In the genomic region with DNA sequence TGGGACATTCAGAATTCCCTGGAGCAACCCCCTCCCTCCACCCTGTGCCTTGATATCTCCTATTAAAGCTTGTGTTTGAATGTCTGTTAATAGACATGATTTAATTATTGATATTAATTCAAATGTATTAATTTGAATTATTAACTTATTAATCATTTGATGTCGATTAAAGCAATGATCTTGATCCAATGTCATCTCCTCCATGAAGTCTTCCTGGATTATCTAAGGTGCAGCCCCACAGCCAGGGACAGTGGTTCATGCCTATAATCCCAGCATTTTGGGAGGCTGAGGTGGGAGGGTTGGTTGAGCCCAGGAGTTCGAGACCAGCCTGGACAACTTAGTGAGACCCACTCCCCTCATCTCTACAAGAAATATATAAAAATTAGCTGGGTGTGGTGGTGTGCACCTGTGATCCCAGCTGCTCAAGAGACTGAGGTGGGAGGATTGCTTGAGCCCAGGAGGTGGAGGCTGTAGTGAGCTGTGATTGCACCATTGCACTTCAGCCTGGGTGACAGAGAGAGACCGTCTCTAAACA, we compare ENCODE assay signal across 15 cellular contexts. TPM values are rescaled to one million over a fixed set of nuclear protein-coding genes. Genes with fewer than 3 reads are reported as not detected.
DNase-seq lines count a peak whose midpoint lies in the region; ATAC-seq, FAIRE-seq and TF ChIP-seq lines count a peak whose summit lies in the region.
"Had no signal": no experiment of that assay in that cellular context is flagged by ENCODE, and none has a peak within 500 bp of the region (broad histone marks: within the 10 kb centered on the region; RNA-seq: fewer than 3 reads in every experiment).

No MANE protein-coding gene starts in this region.

- in situ Hi-C loops in gastrocnemius medialis (cut with MboI; ENCODE audit: low sequenced_read_pairs in 4 of 4): loop anchor here in 3 of 4 donors (5.0 to 10.0 kb wide), 2 partner anchors 54 to 69 kb away; no protein-coding TSS in a partner anchor

- TF ChIP-seq CTCF in A549 (IDR thresholded peaks at IDR 0.05) (no peak), Caco-2 (IDR thresholded peaks at IDR 0.05; ENCODE audit: insufficient read depth in 1 of 2, low read depth in 1 of 2, low read length in 1 of 2, severe bottlenecking in 1 of 2, unreplicated experiment in 1 of 2) (no peak), gastrocnemius medialis (IDR thresholded peaks at IDR 0.05 in 4 of 5, conservative IDR thresholded peaks at IDR 0.05 in 1 of 5) (no peak), WERI-Rb-1 (IDR thresholded peaks at IDR 0.05; ENCODE audit: low read depth, low read length) (no peak)

- BruUV-seq in Caco-2 (replicated peaks; lab: Mats Ljungman, UMichigan): no TSS peak

- POLR2A ChIA-PET in A549 (lab: Yijun Ruan, JAX) (no interaction called here), Caco-2 (lab: Charles Lee) (no interaction called here)

- H3K36me3 Mint-ChIP-seq in Caco-2 (ENCODE audit: insufficient read depth, unreplicated experiment): peaks cover 14% of the 10 kb centered on the region
- H3K36me3 Mint-ChIP-seq in activated T-helper 1 cell treated with anti-CD3 and anti-CD28 coated beads, Interleukin-12 subunit alpha, Interleukin-12 subunit beta, Interleukin-2, Interleukin-4 antibody, amounts not matched to agents 30 ng/mL and 10 ng/mL and 1 ng/mL, durations not matched to agents 14 hours and 24 hours and 36 hours (ENCODE audit: low read depth): peaks cover 3% of the 10 kb centered on the region

- H3K27ac Mint-ChIP-seq in Caco-2 (ENCODE audit: unreplicated experiment): no peak overlapping the region
- no peak overlapping the region for H3K27ac Mint-ChIP-seq in activated T-helper 1 cell treated with anti-CD3 and anti-CD28 coated beads, Interleukin-12 subunit alpha, Interleukin-12 subunit beta, Interleukin-2, Interleukin-4 antibody, amounts not matched to agents 30 ng/mL and 10 ng/mL and 1 ng/mL, durations not matched to agents 14 hours and 24 hours and 36 hours
- H3K27ac Mint-ChIP-seq: CD4-positive, CD25-positive, alpha-beta regulatory T cell had no signal

- no peaks in the 10 kb centered on the region for H3K9me3 ChIP-seq in A549
- no peaks in the 10 kb centered on the region for H3K9me3 ChIP-seq in Caco-2
- no peaks in the 10 kb centered on the region for H3K9me3 ChIP-seq in esophagus (ENCODE audit: control insufficient read depth in 2 of 2, insufficient read depth in 1 of 2, low read depth in 1 of 2, low read length in 1 of 2)
- H3K9me3 ChIP-seq in gastrocnemius medialis: no peaks in the 10 kb centered on the region
- H3K9me3 ChIP-seq in WERI-Rb-1 (ENCODE audit: severe bottlenecking): no peaks in the 10 kb centered on the region
- H3K9me3 ChIP-seq: SJCRH30 had no signal

- peak overlapping the region; percentile 38 for H3K4me3 Mint-ChIP-seq in Caco-2 (ENCODE audit: unreplicated experiment)
- no peak overlapping the region for H3K4me3 Mint-ChIP-seq in activated T-helper 1 cell treated with anti-CD3 and anti-CD28 coated beads, Interleukin-12 subunit alpha, Interleukin-12 subunit beta, Interleukin-2, Interleukin-4 antibody, amounts not matched to agents 30 ng/mL and 10 ng/mL and 1 ng/mL, durations not matched to agents 14 hours and 24 hours and 36 hours
- H3K4me3 Mint-ChIP-seq: CD4-positive, CD25-positive, alpha-beta regulatory T cell had no signal

- no peak for DNase-seq in A549 (ENCODE audit: low read depth in 1 of 2, low spot score in 1 of 2)
- DNase-seq in Caco-2: no peak
- no peak for DNase-seq in gastrocnemius medialis
- DNase-seq in NCI-H526 treated with DMSO at 0.1 percent for 48 hours (lab: John Stamatoyannopoulos, UW): no peak
- no peak for DNase-seq in WERI-Rb-1
- DNase-seq in activated T-helper 1 cell treated with anti-CD3 and anti-CD28 coated beads, Interleukin-12 subunit alpha, Interleukin-12 subunit beta, Interleukin-2, Interleukin-4 antibody, amounts not matched to agents 30 ng/mL and 10 ng/mL and 1 ng/mL, durations not matched to agents 14 hours and 24 hours and 36 hours (ENCODE audit: low spot score): no peak
- DNase-seq: CD4-positive, CD25-positive, alpha-beta regulatory T cell; EL; Karpas-422; MM.1S; NCI-H1092 treated with DMSO at 0.1 percent for 48 hours; NCI-H1694; NCI-H524; SJCRH30 had no signal

- no peak overlapping the region for H3K27ac ChIP-seq in A549
- H3K27ac ChIP-seq in esophagus (ENCODE audit: low read depth in 2 of 2, low read length in 1 of 2): peak overlapping the region; percentile 85 to 94
- H3K27ac ChIP-seq in gastrocnemius medialis: peak overlapping the region; percentile 91 to 100 (median 94)
- H3K27ac ChIP-seq in WERI-Rb-1: no peak overlapping the region
- H3K27ac ChIP-seq: SJCRH30 had no signal

- H3K9me3 Mint-ChIP-seq in Caco-2 (ENCODE audit: unreplicated experiment): no peaks in the 10 kb centered on the region
- H3K9me3 Mint-ChIP-seq in activated T-helper 1 cell treated with anti-CD3 and anti-CD28 coated beads, Interleukin-12 subunit alpha, Interleukin-12 subunit beta, Interleukin-2, Interleukin-4 antibody, amounts not matched to agents 30 ng/mL and 10 ng/mL and 1 ng/mL, durations not matched to agents 14 hours and 24 hours and 36 hours: no peaks in the 10 kb centered on the region
- H3K9me3 Mint-ChIP-seq: CD4-positive, CD25-positive, alpha-beta regulatory T cell had no signal

- WGBS in A549 (ENCODE audit: missing lambda C conversion rate): 43% methylated on average over 3 of the region's 3 CpGs
- 61 to 69% methylated on average over 3 of the region's 3 CpGs for WGBS in esophagus, 2 donors

- no peak overlapping the region for H3K4me2 ChIP-seq in A549

- H3K36me3 ChIP-seq in Caco-2 (ENCODE audit: control insufficient read depth, insufficient read depth, low read length): no peaks in the 10 kb centered on the region; the same call in 1 of the 2 replicates
- peaks cover 4 to 6% of the 10 kb centered on the region in 2 donors for H3K36me3 ChIP-seq in esophagus (ENCODE audit: control insufficient read depth in 2 of 2, insufficient read depth in 2 of 2, low read length in 1 of 2)
- no peaks in the 10 kb centered on the region for H3K36me3 ChIP-seq in gastrocnemius medialis
- H3K36me3 ChIP-seq in WERI-Rb-1: peaks cover 19% of the 10 kb centered on the region

- no peaks in the 10 kb centered on the region for H3K27me3 Mint-ChIP-seq in Caco-2 (ENCODE audit: insufficient read depth, unreplicated experiment)
- no peaks in the 10 kb centered on the region for H3K27me3 Mint-ChIP-seq in activated T-helper 1 cell treated with anti-CD3 and anti-CD28 coated beads, Interleukin-12 subunit alpha, Interleukin-12 subunit beta, Interleukin-2, Interleukin-4 antibody, amounts not matched to agents 30 ng/mL and 10 ng/mL and 1 ng/mL, durations not matched to agents 14 hours and 24 hours and 36 hours (ENCODE audit: insufficient read depth)
- H3K27me3 Mint-ChIP-seq: CD4-positive, CD25-positive, alpha-beta regulatory T cell had no signal

- CTCF ChIA-PET in A549 (lab: Yijun Ruan, JAX) (interaction anchor here (0.6 to 13.7 kb wide), 7 partner anchors 8 to 225 kb away, joined by 3 to 240 read pairs (median 4); a partner anchor contains a TSS), Caco-2 (lab: Charles Lee) (interaction anchor here (0.6 to 2.2 kb wide), 3 partner anchors 9 to 74 kb away, joined by 5 to 12 read pairs (median 5); a partner anchor contains a TSS)

- no peaks in the 10 kb centered on the region for H3K4me1 Mint-ChIP-seq in Caco-2 (ENCODE audit: low read depth, unreplicated experiment)
- no peaks in the 10 kb centered on the region for H3K4me1 Mint-ChIP-seq in activated T-helper 1 cell treated with anti-CD3 and anti-CD28 coated beads, Interleukin-12 subunit alpha, Interleukin-12 subunit beta, Interleukin-2, Interleukin-4 antibody, amounts not matched to agents 30 ng/mL and 10 ng/mL and 1 ng/mL, durations not matched to agents 14 hours and 24 hours and 36 hours (ENCODE audit: low read depth)

- H3K27me3 ChIP-seq in Caco-2 (replicated peaks; ENCODE audit: control insufficient read depth, insufficient read depth, low read length) (no peaks in the 10 kb centered on the region), esophagus (ENCODE audit: control insufficient read depth in 1 of 2, insufficient read depth in 2 of 2, low read length in 2 of 2) (no peaks in the 10 kb centered on the region), gastrocnemius medialis (no peaks in the 10 kb centered on the region), WERI-Rb-1 (ENCODE audit: insufficient read depth, low read depth, severe bottlenecking) (no peaks in the 10 kb centered on the region)
- H3K27me3 ChIP-seq: SJCRH30 had no signal

- no peak for TF ChIP-seq POLR2A in A549 (IDR thresholded peaks at IDR 0.05; ENCODE audit: low read length)
- TF ChIP-seq POLR2A in gastrocnemius medialis (IDR thresholded peaks at IDR 0.05): no peak

- no peak for FAIRE-seq in A549 (lab: Jason Lieb, UNC)

- no peak for TF ChIP-seq EP300 in A549 (IDR thresholded peaks at IDR 0.05)

- no peak for ATAC-seq in A549
- peak in 1 of 2 donors; percentile 8 for ATAC-seq in gastrocnemius medialis

- no peaks in the 10 kb centered on the region for H3K4me1 ChIP-seq in A549
- H3K4me1 ChIP-seq in Caco-2: peaks cover 6% of the 10 kb centered on the region; the same call in 1 of the 2 replicates
- H3K4me1 ChIP-seq in esophagus (ENCODE audit: control insufficient read depth in 2 of 2, insufficient read depth in 2 of 2, low read length in 1 of 2): peaks cover 2 to 9% of the 10 kb centered on the region in 2 donors
- peaks cover 31 to 34% of the 10 kb centered on the region in 2 donors for H3K4me1 ChIP-seq in gastrocnemius medialis
- H3K4me1 ChIP-seq: SJCRH30 had no signal

- no peak for TF ChIP-seq RAD21 in A549 (conservative IDR thresholded peaks at IDR 0.05 in 1 of 2, IDR thresholded peaks at IDR 0.05 in 1 of 2)

- H3K4me3 ChIP-seq in A549: no peak overlapping the region
- H3K4me3 ChIP-seq in Caco-2 (ENCODE audit: low read depth, low read length): no peak overlapping the region
- H3K4me3 ChIP-seq in esophagus (ENCODE audit: low read depth in 1 of 2, low read length in 2 of 2): no peak overlapping the region
- H3K4me3 ChIP-seq in gastrocnemius medialis: no peak overlapping the region
- no peak overlapping the region for H3K4me3 ChIP-seq in WERI-Rb-1 (ENCODE audit: low read depth, low read length)
- H3K4me3 ChIP-seq: SJCRH30 had no signal

- intact Hi-C loops in Caco-2 (cut with micrococcal nuclease; ENCODE audit: unreplicated experiment) (loop anchor here (5.0 kb wide), 1 partner anchor 234 kb away; no protein-coding TSS in a partner anchor), gastrocnemius medialis (cut with DNase I; ENCODE audit: low total_unique reads) (loop anchor here (2.0 to 5.0 kb wide), 2 partner anchors 76 to 171 kb away; no protein-coding TSS in a partner anchor)
- intact Hi-C loops in activated T-helper 1 cell treated with anti-CD3 and anti-CD28 coated beads, Interleukin-12 subunit alpha, Interleukin-12 subunit beta, Interleukin-2, Interleukin-4 antibody, amounts not matched to agents 30 ng/mL and 10 ng/mL and 1 ng/mL, durations not matched to agents 14 hours and 24 hours and 36 hours (cut with micrococcal nuclease): no loop called here

RNA-seq across cellular contexts. Expression of a gene that starts 9.6 kb away (rescaled TPM):
- 3.2 and 3.5 TPM in 2 replicates for polyA plus RNA-seq in A549 (2011; rRNA removed)
- 2.9 and 4.1 TPM in 2 replicates for polyA plus RNA-seq in A549 (2012; cell fraction: cytosol; rRNA removed)
- polyA plus RNA-seq in A549 (2012; cell fraction: nucleus; rRNA removed): 2.7 and 3.7 TPM in 2 replicates
- polyA plus RNA-seq in A549 (2017; fragmentation: RNase III; extraction: RNeasy Plus Mini Kit Qiagen cat#74134 plus additional on column Dnase treatment): 4.0 to 4.1 TPM (median 4.0 TPM) in 3 replicates
- polyA minus RNA-seq in A549 (2011; rRNA and poly(A)+ RNA removed): 7.4 and 8.9 TPM in 2 replicates
- 12.9 and 13.4 TPM in 2 replicates for total RNA-seq in Caco-2 (2022)
- polyA plus RNA-seq in esophagus: 1 to 10 TPM; 5.2 to 6.1 TPM
- 100 to 1,000 TPM; 246 to 360 (median 300) TPM for total RNA-seq in gastrocnemius medialis
- total RNA-seq in activated T-helper 1 cell treated with anti-CD3 and anti-CD28 coated beads, Interleukin-12 subunit alpha, Interleukin-12 subunit beta, Interleukin-2, Interleukin-4 antibody, amounts not matched to agents 30 ng/mL and 10 ng/mL and 1 ng/mL, durations not matched to agents 14 hours and 24 hours and 36 hours: 23.8 and 24.8 TPM in 2 replicates

RNA-seq across cellular contexts. Expression of a gene that starts 30.4 kb away (rescaled TPM):
- polyA plus RNA-seq in A549 (2011; rRNA removed): 0.78 and 2.0 TPM in 2 replicates
- 1.2 and 2.2 TPM in 2 replicates for polyA plus RNA-seq in A549 (2012; cell fraction: cytosol; rRNA removed)
- 2.6 and 3.8 TPM in 2 replicates for polyA plus RNA-seq in A549 (2012; cell fraction: nucleus; rRNA removed)
- 3.8 to 4.0 TPM (median 3.9 TPM) in 3 replicates for polyA plus RNA-seq in A549 (2017; fragmentation: RNase III; extraction: RNeasy Plus Mini Kit Qiagen cat#74134 plus additional on column Dnase treatment)
- 0.92 and 0.95 TPM in 2 replicates for polyA minus RNA-seq in A549 (2011; rRNA and poly(A)+ RNA removed)
- total RNA-seq in Caco-2 (2022): 6.0 and 7.5 TPM in 2 replicates
- 10 to 100 TPM; 40.8 to 50.4 TPM for polyA plus RNA-seq in esophagus
- 10 to 100 TPM in 2 of 4 donors, 1 to 10 TPM in 2; 5.9 to 14.0 (median 9.0) TPM for total RNA-seq in gastrocnemius medialis
- total RNA-seq in activated T-helper 1 cell treated with anti-CD3 and anti-CD28 coated beads, Interleukin-12 subunit alpha, Interleukin-12 subunit beta, Interleukin-2, Interleukin-4 antibody, amounts not matched to agents 30 ng/mL and 10 ng/mL and 1 ng/mL, durations not matched to agents 14 hours and 24 hours and 36 hours: 31.2 and 33.3 TPM in 2 replicates

Comparison
In these comparisons a context has a peak if more than half of its experiments do, and no peak if none do; other contexts are left out.
1. H3K27ac ChIP-seq: peak in esophagus (2 of 2) and gastrocnemius medialis (4 of 4); none in A549 (0 of 2) and WERI-Rb-1 (single experiment).